31 cellular contexts compared by ENCODE assay signal in the genomic region with DNA sequence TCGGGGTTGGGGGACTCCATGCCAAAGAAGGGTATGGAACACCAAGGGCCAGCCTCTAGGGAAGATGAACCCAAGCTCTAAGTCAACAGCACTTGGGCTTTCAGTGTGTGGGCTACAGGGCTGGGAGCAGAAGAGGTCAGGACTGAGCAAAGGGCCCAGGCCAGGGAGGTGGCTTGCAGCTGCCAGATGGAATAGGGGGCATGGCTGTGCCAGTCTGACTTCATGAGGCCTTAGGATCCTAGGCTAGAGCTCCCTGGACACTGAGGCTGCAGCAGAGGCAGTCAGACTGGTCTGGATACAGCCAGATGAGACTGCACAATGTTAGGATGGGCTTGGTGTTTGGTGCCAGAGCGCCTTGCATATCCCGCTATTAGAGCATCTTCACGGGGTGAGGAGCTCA. TPM values are rescaled to one million over a fixed set of nuclear protein-coding genes. Genes with fewer than 3 reads are reported as not detected.
"Had no signal": no experiment of that assay in that cellular context is flagged by ENCODE, and none has a peak within 500 bp of the region (broad histone marks: within the 10 kb centered on the region; RNA-seq: fewer than 3 reads in every experiment).

No MANE protein-coding gene starts in this region.

- H3K9me3 Mint-ChIP-seq: activated CD4-positive, alpha-beta memory T cell treated with anti-CD3 and anti-CD28 coated beads, Interleukin-2, amount 10 ng/mL, durations not matched to agents 7 days and 5 days; activated naive CD4-positive, alpha-beta T cell treated with anti-CD3 and anti-CD28 coated beads, Interleukin-2, amount 10 ng/mL, durations not matched to agents 7 days and 5 days had no signal

- H3K36me3 Mint-ChIP-seq: activated CD8-positive, alpha-beta memory T cell treated with anti-CD3 and anti-CD28 coated beads, Interleukin-2, amount 10 ng/mL, durations not matched to agents 7 days and 5 days; activated naive CD4-positive, alpha-beta T cell treated with anti-CD3 and anti-CD28 coated beads, Interleukin-2, amount 10 ng/mL, durations not matched to agents 7 days and 5 days; activated naive CD8-positive, alpha-beta T cell had no signal

- H3K27ac Mint-ChIP-seq: activated CD4-positive, alpha-beta memory T cell treated with anti-CD3 and anti-CD28 coated beads, Interleukin-2, amount 10 ng/mL, durations not matched to agents 7 days and 5 days; activated CD8-positive, alpha-beta memory T cell treated with anti-CD3 and anti-CD28 coated beads, Interleukin-2, amount 10 ng/mL, durations not matched to agents 7 days and 5 days; activated naive CD4-positive, alpha-beta T cell treated with anti-CD3 and anti-CD28 coated beads, Interleukin-2, amount 10 ng/mL, durations not matched to agents 7 days and 5 days; activated naive CD8-positive, alpha-beta T cell had no signal

- FAIRE-seq: RCC 7860 had no signal

- H3K4me1 ChIP-seq: SJCRH30 had no signal

- H3K27ac ChIP-seq: brain microvascular endothelial cell, KMS-11, PC-9, RWPE1, SJCRH30, SK-N-MC, WERI-Rb-1 had no signal

- DNase-seq: activated CD4-positive, alpha-beta memory T cell treated with anti-CD3 and anti-CD28 coated beads, Interleukin-2, amount 10 ng/mL, durations not matched to agents 7 days and 5 days; activated CD4-positive, alpha-beta T cell treated with anti-CD3 and anti-CD28 coated beads for 1 hour; activated CD4-positive, alpha-beta T cell treated with anti-CD3 and anti-CD28 coated beads for 48 hours; activated CD4-positive, CD25-positive, alpha-beta regulatory T cell; activated CD8-positive, alpha-beta memory T cell treated with anti-CD3 and anti-CD28 coated beads, Interleukin-2, amount 10 ng/mL, durations not matched to agents 7 days and 5 days; activated effector memory CD4-positive, alpha-beta T cell treated with Interleukin-2 at 50 U/mL for 16 hours; activated naive CD4-positive, alpha-beta T cell treated with anti-CD3 and anti-CD28 coated beads, Interleukin-2, amount 10 ng/mL, durations not matched to agents 7 days and 5 days; amniotic stem cell; brain microvascular endothelial cell; NCI-H1092 treated with DMSO at 0.1 percent for 48 hours; NCI-H1417; NCI-H146; NCI-H187; NCI-H2029 treated with DMSO at 0.1 percent for 48 hours; NCI-H2107; NCI-H2171; NCI-H510A; NCI-H526; NCI-H748 treated with DMSO at 0.1 percent for 48 hours; NK-92 treated with Interleukin-12 subunit alpha and Interleukin-12 subunit beta, amount 100 ng/mL, for 24 hours; PC-9; SHP77; SJCRH30; T1000; WERI-Rb-1 had no signal

- H3K4me3 Mint-ChIP-seq: activated CD4-positive, alpha-beta memory T cell treated with anti-CD3 and anti-CD28 coated beads, Interleukin-2, amount 10 ng/mL, durations not matched to agents 7 days and 5 days; activated CD8-positive, alpha-beta memory T cell treated with anti-CD3 and anti-CD28 coated beads, Interleukin-2, amount 10 ng/mL, durations not matched to agents 7 days and 5 days; activated naive CD4-positive, alpha-beta T cell treated with anti-CD3 and anti-CD28 coated beads, Interleukin-2, amount 10 ng/mL, durations not matched to agents 7 days and 5 days; activated naive CD8-positive, alpha-beta T cell had no signal

- ATAC-seq: activated CD8-positive, alpha-beta memory T cell treated with anti-CD3 and anti-CD28 coated beads, Interleukin-2, amount 10 ng/mL, durations not matched to agents 7 days and 5 days had no signal

- H3K36me3 ChIP-seq: brain microvascular endothelial cell, SJCRH30, WERI-Rb-1 had no signal

- H3K4me2 ChIP-seq: KMS-11, PC-9 had no signal

- H2AFZ ChIP-seq: PC-9 had no signal

- H3K4me3 ChIP-seq: PC-9, SJCRH30, SK-N-MC had no signal

- H3K9me3 ChIP-seq: SJCRH30 had no signal

- H3K27me3 ChIP-seq: SJCRH30 had no signal

RNA-seq across cellular contexts. Expression of gene RASGRF1, which starts 3.8 kb away (rescaled TPM):
- total RNA-seq: activated CD4-positive, alpha-beta memory T cell treated with anti-CD3 and anti-CD28 coated beads, Interleukin-2, amount 10 ng/mL, durations not matched to agents 7 days and 5 days; T-helper 2 cell treated with Interferon-gamma antibody and Interleukin-4, amounts not matched to agents 100 ng/mL and 5 ng/mL, for 36 hours had no signal
